Comparison of ENCODE assay signal across 10 cellular contexts in the genomic region with DNA sequence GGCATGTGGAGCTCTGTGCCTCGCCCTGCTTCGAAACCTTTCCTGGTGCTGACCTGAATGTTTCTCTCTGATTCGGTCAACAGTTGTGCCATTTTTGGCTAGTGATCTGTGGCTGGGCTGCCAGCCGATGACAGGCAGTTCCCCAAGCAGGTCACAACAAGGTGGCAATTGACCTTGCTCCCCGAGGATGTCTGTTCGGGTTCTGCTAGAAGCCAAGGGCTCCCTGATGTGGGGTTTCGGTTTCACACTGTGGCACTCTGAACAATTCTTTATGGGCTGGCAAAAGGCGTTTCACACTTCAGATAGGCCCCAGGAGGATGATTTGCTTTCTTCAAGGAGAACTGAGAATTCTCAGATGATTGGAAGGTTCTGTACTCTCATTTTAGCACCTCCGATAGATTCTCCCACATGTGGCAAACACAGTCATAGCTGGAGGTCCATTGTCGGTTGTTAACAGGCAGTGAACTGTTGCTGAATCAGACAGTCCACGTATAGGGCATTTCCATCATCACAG.
DNase-seq lines count a peak whose midpoint lies in the region; ATAC-seq, FAIRE-seq and TF ChIP-seq lines count a peak whose summit lies in the region.
"Had no signal": no experiment of that assay in that cellular context is flagged by ENCODE, and none has a peak within 500 bp of the region (broad histone marks: within the 10 kb centered on the region; RNA-seq: fewer than 3 reads in every experiment).

No MANE protein-coding gene starts in this region.

- DNase-seq in GM12892 (ENCODE audit: insufficient read length) (no peak), RPMI8226 (peak; percentile 48), COLO668 (lab: John Stamatoyannopoulos, UW; ENCODE audit: unreplicated experiment) (no peak), cortex of kidney (lab: John Stamatoyannopoulos, UW) (no peak), T-helper 2 cell (no peak), NCI-H524 treated with DMSO at 0.1 percent for 48 hours (lab: John Stamatoyannopoulos, UW) (no peak)
- DNase-seq: activated CD4-positive, alpha-beta memory T cell treated with anti-CD3 and anti-CD28 coated beads for 36 hours; activated naive CD8-positive, alpha-beta T cell treated with anti-CD3 and anti-CD28 coated beads, Interleukin-2, amount 10 ng/mL, durations not matched to agents 7 days and 5 days had no signal

- FAIRE-seq in GM12892 (lab: Jason Lieb, UNC), result peak; percentile 76

- TF ChIP-seq POLR2A in GM12892 (IDR thresholded peaks at IDR 0.05; ENCODE audit: low read depth, low read length), result no peak

- ATAC-seq in GM19397 (IDR thresholded peaks at IDR 0.05; ENCODE audit: unreplicated experiment) (peak; percentile 70), HG02981 (IDR thresholded peaks at IDR 0.05; ENCODE audit: unreplicated experiment) (peak; percentile 67)
